Comparison of ENCODE assay signal across 9 cellular contexts in genomic region chr11:90134420-90135003, GRCh38. TPM values are rescaled to one million over a fixed set of nuclear protein-coding genes. Genes with fewer than 3 reads are reported as not detected.
DNase-seq lines count a peak whose midpoint lies in the region; ATAC-seq, FAIRE-seq and TF ChIP-seq lines count a peak whose summit lies in the region.
"Had no signal": no experiment of that assay in that cellular context is flagged by ENCODE, and none has a peak within 500 bp of the region (broad histone marks: within the 10 kb centered on the region; RNA-seq: fewer than 3 reads in every experiment).

NAALAD2 (plus strand) TSS chr11:90134663; CDS start chr11:90134759, 96 bp downstream.

- intact Hi-C loops in stomach (cut with DNase I; ENCODE audit: low total_unique reads): no loop called here

- TF ChIP-seq EP300 in stomach (IDR thresholded peaks at IDR 0.05): no peak

- no peak for FAIRE-seq in H54 (lab: Jason Lieb, UNC)

- peak; percentile 93 for ATAC-seq in GM21825 (IDR thresholded peaks at IDR 0.05; ENCODE audit: unreplicated experiment)

- H3K4me3 ChIP-seq in stomach: peak within 1 kb of the TSS; percentile 44 to 55 (median 51)

- WGBS in stomach, 5 donors: 0 to 4% (median 1%) methylated on average over 13 to 26 of the region's 26 CpGs

- peak within 1 kb of the TSS; percentile 59 for H3K9ac ChIP-seq in ES-I3 (ENCODE audit: low read depth, low read length)

- peak within 1 kb of the TSS in 1 of 5 donors; percentile 44 for H3K27ac ChIP-seq in stomach

- H3K27me3 ChIP-seq in stomach: peaks cover 0 to 10% (median 9%) of the 10 kb centered on the region in 3 donors

- TF ChIP-seq POLR2A in stomach (IDR thresholded peaks at IDR 0.05) (no peak), H54 (IDR thresholded peaks at IDR 0.05; ENCODE audit: low read depth, low read length) (no peak)

- H3K4me1 ChIP-seq in ES-I3 (ENCODE audit: insufficient read depth, low read length) (peaks cover 7% of the 10 kb centered on the region; the same call in 1 of the 2 replicates), stomach (peaks cover 0 to 21% (median 0%) of the 10 kb centered on the region in 4 donors)

- DNase-seq in NCI-H774 (lab: John Stamatoyannopoulos, UW): peak; percentile 69
- peak; percentile 16 for DNase-seq in dedifferentiated amniotic fluid mesenchymal stem cell (ENCODE audit: extremely low spot score)
- peak; percentile 91 for DNase-seq in left kidney (ENCODE audit: low read depth, low spot score)
- DNase-seq in stomach: no peak
- no peak for DNase-seq in SHP77 treated with DMSO at 0.1 percent for 48 hours (lab: John Stamatoyannopoulos, UW)
- DNase-seq in H54 (ENCODE audit: insufficient read length, low spot score): no peak

- no peaks in the 10 kb centered on the region for H3K36me3 ChIP-seq in ES-I3 (ENCODE audit: insufficient read depth, low read length)
- no peaks in the 10 kb centered on the region for H3K36me3 ChIP-seq in stomach

- no peaks in the 10 kb centered on the region for H3K9me3 ChIP-seq in ES-I3 (ENCODE audit: control insufficient read depth, insufficient read depth, low read length)
- no peaks in the 10 kb centered on the region for H3K9me3 ChIP-seq in stomach

- TF ChIP-seq CTCF in stomach (IDR thresholded peaks at IDR 0.05): no peak

RNA-seq across cellular contexts. Expression of gene NAALAD2, which starts in this region (rescaled TPM):
- 10 to 100 TPM in 1 of 5 donors, 1 to 10 TPM in 1, under 1 TPM in 1, not detected in 2; 0.89 to 15.8 (median 3.3) TPM for total RNA-seq in stomach
- polyA plus RNA-seq in stomach: under 1 TPM; 0.25 to 0.48 (median 0.46) TPM
- total RNA-seq: T-helper 1 cell treated with Interleukin-12 subunit alpha and Interleukin-12 subunit beta and Interleukin-4 antibody, amounts not matched to agents 30 ng/mL and 1 ng/mL, for 36 hours had no signal

Comparison
In these comparisons a context has a peak if more than half of its experiments do, and no peak if none do; other contexts are left out.
1. DNase-seq: peak in NCI-H774 (single experiment), dedifferentiated amniotic fluid mesenchymal stem cell (single experiment) and left kidney (single experiment); none in stomach (single experiment), SHP77 treated with DMSO at 0.1 percent for 48 hours (single experiment) and H54 (single experiment).